Comparison of ENCODE assay signal across 8 cellular contexts in the genomic region with DNA sequence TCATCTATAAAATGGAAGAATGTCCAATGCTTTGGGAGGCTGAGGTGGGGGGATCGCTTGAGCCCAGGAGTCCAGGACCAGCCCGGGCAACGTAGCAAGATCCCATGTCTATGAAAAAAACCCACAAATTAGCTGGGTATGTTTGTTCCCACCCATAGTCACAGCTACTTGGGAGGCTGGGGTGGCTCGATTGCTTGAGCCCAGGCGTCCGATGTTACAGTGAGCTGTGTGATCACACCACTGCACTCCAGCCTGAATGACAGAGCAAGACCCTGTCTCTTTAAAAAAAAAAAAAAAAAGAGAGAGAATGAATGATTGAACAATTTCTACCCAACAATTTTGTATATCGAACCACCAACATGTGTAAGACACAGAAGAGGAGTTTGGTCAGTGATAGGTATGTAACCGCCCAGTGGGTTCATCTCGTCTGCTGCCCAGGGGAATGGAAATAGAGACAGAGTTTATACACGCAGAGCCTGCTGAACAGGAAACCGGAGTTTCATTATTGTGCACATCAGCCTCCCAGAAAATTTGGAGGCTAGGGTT. TPM values are rescaled to one million over a fixed set of nuclear protein-coding genes. Genes with fewer than 3 reads are reported as not detected.
DNase-seq lines count a peak whose midpoint lies in the region; ATAC-seq, FAIRE-seq and TF ChIP-seq lines count a peak whose summit lies in the region.

No MANE protein-coding gene starts in this region.

- H2BK12ac ChIP-seq in H1 (ENCODE audit: low read depth, low read length), result 0 out of 2 replicates have a peak overlapping the region, but pooled peaks have one; percentile 27

- H3K4me3 Mint-ChIP-seq in IgD-negative memory B cell, result peak overlapping the region; percentile 69 to 96 (median 89)
- H3K4me3 Mint-ChIP-seq in neural progenitor cell, result no peak overlapping the region

- peaks cover 6 to 11% (median 7%) of the 10 kb centered on the region in 3 donors for H3K4me1 Mint-ChIP-seq in IgD-negative memory B cell
- peaks cover 4% of the 10 kb centered on the region for H3K4me1 Mint-ChIP-seq in neural progenitor cell

- H4K91ac ChIP-seq in H1 (replicated peaks; ENCODE audit: insufficient read length, low read length), result no peak overlapping the region

- H2BK15ac ChIP-seq in H1 (ENCODE audit: low read length), result no peak overlapping the region

- peaks cover 26 to 33% (median 30%) of the 10 kb centered on the region in 10 experiments for H3K4me1 ChIP-seq in BLaER1 treated with 17β-estradiol and CSF1 and Interleukin-3, amounts not matched to agents 10 nM and 100 nM
- H3K4me1 ChIP-seq in H1 (replicated peaks in 1 of 4; ENCODE audit: control insufficient read depth in 3 of 4, insufficient read depth in 4 of 4, low read length in 3 of 4) (no peaks in the 10 kb centered on the region; a peak in 1 of 7 replicates), neural progenitor cell (no peaks in the 10 kb centered on the region)

- H4K20me1 ChIP-seq in BLaER1 treated with 17β-estradiol and CSF1 and Interleukin-3, amounts not matched to agents 10 nM and 100 nM, result no peaks in the 10 kb centered on the region
- H4K20me1 ChIP-seq in H1 (replicated peaks in 1 of 2; ENCODE audit: control insufficient read depth in 1 of 2, insufficient read depth in 2 of 2, low read length in 2 of 2) (no peaks in the 10 kb centered on the region), neural progenitor cell (ENCODE audit: low read depth) (no peaks in the 10 kb centered on the region)

- H3K36me3 Mint-ChIP-seq in IgD-negative memory B cell (no peaks in the 10 kb centered on the region), neural progenitor cell (no peaks in the 10 kb centered on the region)

- 91% methylated on average over 11 of the region's 11 CpGs; no CpG with 5 or more reads in 1 of the 2 experiments for WGBS in H1 (ENCODE audit: extremely low coverage in 1 of 2, insufficient coverage in 1 of 2, insufficient read length in 1 of 2, insufficient replicate concordance in 2 of 2, low coverage in 1 of 2, low lambda C conversion rate in 2 of 2, missing lambda C conversion rate in 1 of 2), 2 experiments

- CTCF ChIA-PET in H1 (lab: Charles Lee; ENCODE audit: partially characterized antibody), result interaction anchor here (0.6 to 1.6 kb wide), 6 partner anchors 10 to 125 kb away, joined by 3 to 7 read pairs (median 3); no protein-coding TSS in a partner anchor

- no peaks in the 10 kb centered on the region for H3K79me1 ChIP-seq in H1 (ENCODE audit: low read depth, low read length)

- peak overlapping the region; percentile 34 to 65 (median 50); a peak in 16 of 20 replicates for H3K4me3 ChIP-seq in BLaER1 treated with 17β-estradiol and CSF1 and Interleukin-3, amounts not matched to agents 10 nM and 100 nM
- H3K4me3 ChIP-seq in H1 (ENCODE audit: extremely low read depth in 1 of 4, insufficient read depth in 2 of 4, low read depth in 3 of 4, low read length in 4 of 4) (no peak overlapping the region), neural progenitor cell (no peak overlapping the region)

- H3K27ac ChIP-seq in BLaER1 treated with 17β-estradiol and CSF1 and Interleukin-3, amounts not matched to agents 10 nM and 100 nM, result peak overlapping the region; percentile 70 to 95 (median 83)
- H3K27ac ChIP-seq in H1 (ENCODE audit: low read depth, low read length), result no peak overlapping the region
- no peak overlapping the region for H3K27ac ChIP-seq in neural progenitor cell

- no peak for TF ChIP-seq POLR2A in H1 (IDR thresholded peaks at IDR 0.05; ENCODE audit: control extremely low read depth in 1 of 2, low read depth in 2 of 2, low read length in 2 of 2)

- no peak for TF ChIP-seq EP300 in H1 (IDR thresholded peaks at IDR 0.05; ENCODE audit: borderline replicate concordance in 1 of 2, low read depth in 2 of 2, low read length in 2 of 2)

- H3K79me2 ChIP-seq in H1 (ENCODE audit: control insufficient read depth in 1 of 2, insufficient read depth in 2 of 2, low read length in 2 of 2), result no peaks in the 10 kb centered on the region
- H3K79me2 ChIP-seq in neural progenitor cell (ENCODE audit: low read depth), result no peaks in the 10 kb centered on the region

- H2AFZ ChIP-seq in H1 (ENCODE audit: low read length), result no peak overlapping the region; the same call in 1 of the 2 replicates
- peak overlapping the region; percentile 98 for H2AFZ ChIP-seq in neural progenitor cell (replicated peaks)

- no peak overlapping the region for H3K56ac ChIP-seq in H1 (replicated peaks; ENCODE audit: insufficient read length, low read depth, low read length)

- no peak overlapping the region for H2BK120ac ChIP-seq in H1 (replicated peaks; ENCODE audit: low read depth, low read length)

- no peaks in the 10 kb centered on the region for H3K36me3 ChIP-seq in BLaER1 treated with 17β-estradiol and CSF1 and Interleukin-3, amounts not matched to agents 10 nM and 100 nM
- no peaks in the 10 kb centered on the region for H3K36me3 ChIP-seq in H1 (ENCODE audit: control insufficient read depth in 2 of 4, insufficient read depth in 4 of 4, low read length in 3 of 4)
- H3K36me3 ChIP-seq in neural progenitor cell, result no peaks in the 10 kb centered on the region

- H3K27me3 Mint-ChIP-seq in IgD-negative memory B cell, result no peaks in the 10 kb centered on the region
- H3K27me3 Mint-ChIP-seq in neural progenitor cell (ENCODE audit: insufficient read depth, low read depth), result peaks cover 13% of the 10 kb centered on the region

- no peak overlapping the region for H3K14ac ChIP-seq in H1 (ENCODE audit: insufficient read length)

- DNase-seq in H1 (ENCODE audit: low read depth in 1 of 2, low spot score in 2 of 2) (no peak), neural progenitor cell (ENCODE audit: low spot score) (no peak), Ammon's horn (ENCODE audit: low spot score) (no peak), retina (no peak), NK-92 (lab: John Stamatoyannopoulos, UW; ENCODE audit: unreplicated experiment) (no peak)

- no peaks in the 10 kb centered on the region for H3F3A ChIP-seq in neural progenitor cell (ENCODE audit: low read depth)

- H3K9ac ChIP-seq in BLaER1 treated with 17β-estradiol and CSF1 and Interleukin-3, amounts not matched to agents 10 nM and 100 nM, result peak overlapping the region; percentile 67 to 91 (median 81)
- H3K9ac ChIP-seq in H1 (replicated peaks in 1 of 4; ENCODE audit: extremely low read depth in 1 of 4, low read depth in 3 of 4, low read length in 3 of 4) (no peak overlapping the region), neural progenitor cell (no peak overlapping the region)

- peaks cover 0 to 22% (median 19%) of the 10 kb centered on the region in 11 experiments; a peak in 20 of 22 replicates for H3K9me3 ChIP-seq in BLaER1 treated with 17β-estradiol and CSF1 and Interleukin-3, amounts not matched to agents 10 nM and 100 nM (replicated peaks in 1 of 11)
- H3K9me3 ChIP-seq in H1 (ENCODE audit: insufficient read depth in 2 of 2, low read depth in 1 of 2, low read length in 1 of 2) (no peaks in the 10 kb centered on the region), neural progenitor cell (ENCODE audit: low read depth) (no peaks in the 10 kb centered on the region)

- no peaks in the 10 kb centered on the region for H3K27me3 ChIP-seq in BLaER1 treated with 17β-estradiol and CSF1 and Interleukin-3, amounts not matched to agents 10 nM and 100 nM
- H3K27me3 ChIP-seq in H1 (replicated peaks in 1 of 4; ENCODE audit: control insufficient read depth in 3 of 4, extremely low read depth in 1 of 4, insufficient read depth in 3 of 4, low read length in 3 of 4) (peaks cover 0 to 2% (median 0%) of the 10 kb centered on the region in 4 experiments; a peak in 1 of 7 replicates), neural progenitor cell (no peaks in the 10 kb centered on the region)

- no peak for FAIRE-seq in H1 (lab: Jason Lieb, UNC)

- H3K27ac Mint-ChIP-seq in IgD-negative memory B cell (peak overlapping the region; percentile 83 to 99 (median 94)), neural progenitor cell (no peak overlapping the region)

- H3K9me3 Mint-ChIP-seq in IgD-negative memory B cell (no peaks in the 10 kb centered on the region), neural progenitor cell (peaks cover 13% of the 10 kb centered on the region)

- no peak overlapping the region for H3K23ac ChIP-seq in H1 (ENCODE audit: insufficient read length)

- no peak overlapping the region for H4K5ac ChIP-seq in H1 (ENCODE audit: insufficient read length, low read depth, low read length)

- no peak overlapping the region for H2BK5ac ChIP-seq in H1 (ENCODE audit: low read depth, low read length)

- no peak overlapping the region for H2AK5ac ChIP-seq in H1 (ENCODE audit: low read depth, low read length)

- TF ChIP-seq RAD21 in H1 (IDR thresholded peaks at IDR 0.05 in 1 of 2, conservative IDR thresholded peaks at IDR 0.05 in 1 of 2; ENCODE audit: low read depth in 2 of 2, low read length in 2 of 2), result no peak

- POLR2A ChIA-PET in H1 (lab: Charles Lee; ENCODE audit: partially characterized antibody), result interaction anchor here (0.9 kb wide), 1 partner anchor 37 kb away, joined by 3 read pairs; the partner anchor contains the start of gene DUSP1

- no peak overlapping the region for H3K18ac ChIP-seq in H1 (ENCODE audit: extremely low read depth, low read length)

- no peak overlapping the region for H4K8ac ChIP-seq in H1 (ENCODE audit: extremely low read depth, insufficient read depth, low read length)

- H3K4me2 ChIP-seq in BLaER1 treated with 17β-estradiol and CSF1 and Interleukin-3, amounts not matched to agents 10 nM and 100 nM, result peak overlapping the region; percentile 69 to 91 (median 85)
- 0 out of 4 replicates have a peak overlapping the region, but pooled peaks of 1 of the 2 experiments have one; percentile 22 for H3K4me2 ChIP-seq in H1 (ENCODE audit: insufficient read depth in 1 of 2, low read depth in 2 of 2, low read length in 2 of 2)
- no peak overlapping the region for H3K4me2 ChIP-seq in neural progenitor cell

- no peaks in the 10 kb centered on the region for H3K23me2 ChIP-seq in H1 (ENCODE audit: low read depth, low read length)

- no peak overlapping the region for H3K4ac ChIP-seq in H1 (replicated peaks; ENCODE audit: insufficient read length, low read depth, low read length)

- no peak for ATAC-seq in HG03521 (IDR thresholded peaks at IDR 0.05; ENCODE audit: unreplicated experiment)

- H2BK20ac ChIP-seq in H1 (ENCODE audit: low read length), result no peak overlapping the region

- no peak for TF ChIP-seq CTCF in H1 (IDR thresholded peaks at IDR 0.05; ENCODE audit: control extremely low read depth in 1 of 3, insufficient read depth in 1 of 3, low read depth in 1 of 3, low read length in 3 of 3)
- no peak for TF ChIP-seq CTCF in neural progenitor cell (IDR thresholded peaks at IDR 0.05)

RNA-seq across cellular contexts. Expression of gene ERGIC1, which starts 26.2 kb away (rescaled TPM):
- 55.8 TPM for polyA plus RNA-seq in IgD-negative memory B cell
- 95.3 and 96.1 TPM in 2 replicates for total RNA-seq in H1 (2021; fragmentation: NEBNext Ultra II Directional; extraction: Animal tissue kit (Norgen Biotek cat#: 25700))
- 106 and 119 TPM in 2 replicates for polyA plus RNA-seq in H1 (2011; rRNA removed)
- polyA plus RNA-seq in H1 (2011; cell fraction: cytosol; rRNA removed), result 98.1 TPM
- 111 TPM for polyA plus RNA-seq in H1 (2011; cell fraction: nucleus; rRNA removed)
- polyA plus RNA-seq in H1 (2012, experiment 1 of 2), result 66.7 to 101 TPM (median 89.0 TPM) in 4 replicates
- polyA plus RNA-seq in H1 (2012, experiment 2 of 2), result 62.7 TPM
- 77.6 TPM for polyA plus RNA-seq in H1 (2013, experiment 1 of 2)
- polyA plus RNA-seq in H1 (2013, experiment 2 of 2), result 91.5 TPM
- polyA minus RNA-seq in H1 (2011; rRNA and poly(A)+ RNA removed), result 164 and 223 TPM in 2 replicates
- 56.1 TPM for polyA minus RNA-seq in H1 (2011; cell fraction: cytosol; rRNA and poly(A)+ RNA removed)
- 85.4 TPM for polyA minus RNA-seq in H1 (2011; cell fraction: nucleus; rRNA and poly(A)+ RNA removed)
- 28.7 and 50.8 TPM in 2 replicates for total RNA-seq in neural progenitor cell (ENCODE audit: low replicate concordance)

RNA-seq across cellular contexts. Expression of gene DUSP1, which starts 36.8 kb away (rescaled TPM):
- polyA plus RNA-seq in IgD-negative memory B cell (705 TPM), H1 (2011; rRNA removed) (11.4 and 11.7 TPM in 2 replicates)
- total RNA-seq in H1 (2021; fragmentation: NEBNext Ultra II Directional; extraction: Animal tissue kit (Norgen Biotek cat#: 25700)), result 6.5 and 8.6 TPM in 2 replicates
- 11.3 TPM for polyA plus RNA-seq in H1 (2011; cell fraction: cytosol; rRNA removed)
- 15.3 TPM for polyA plus RNA-seq in H1 (2011; cell fraction: nucleus; rRNA removed)
- polyA plus RNA-seq in H1 (2012, experiment 1 of 2), result 6.9 to 8.1 TPM (median 7.2 TPM) in 4 replicates
- 7.6 TPM for polyA plus RNA-seq in H1 (2012, experiment 2 of 2)
- 3.2 TPM for polyA plus RNA-seq in H1 (2013, experiment 1 of 2)
- polyA plus RNA-seq in H1 (2013, experiment 2 of 2), result 2.9 TPM
- polyA minus RNA-seq in H1 (2011; rRNA and poly(A)+ RNA removed), result 17.6 and 18.7 TPM in 2 replicates
- 10.2 TPM for polyA minus RNA-seq in H1 (2011; cell fraction: cytosol; rRNA and poly(A)+ RNA removed)
- polyA minus RNA-seq in H1 (2011; cell fraction: nucleus; rRNA and poly(A)+ RNA removed), result 47.4 TPM
- total RNA-seq in neural progenitor cell (ENCODE audit: low replicate concordance), result 4.2 and 12.8 TPM in 2 replicates

Comparison
In these comparisons a context has a peak if more than half of its experiments do, and no peak if none do; other contexts are left out.
1. H3K27ac ChIP-seq: peak in BLaER1 treated with 17β-estradiol and CSF1 and Interleukin-3, amounts not matched to agents 10 nM and 100 nM (11 of 11); none in H1 (single experiment) and neural progenitor cell (single experiment).
2. H3K4me3 ChIP-seq: peak in BLaER1 treated with 17β-estradiol and CSF1 and Interleukin-3, amounts not matched to agents 10 nM and 100 nM (10 of 10); none in H1 (0 of 4) and neural progenitor cell (single experiment).
3. H3K9ac ChIP-seq: peak in BLaER1 treated with 17β-estradiol and CSF1 and Interleukin-3, amounts not matched to agents 10 nM and 100 nM (11 of 11); none in H1 (0 of 4) and neural progenitor cell (single experiment).